Comparison of ENCODE assay signal across 9 cellular contexts in genomic region chr2:58039170-58039611, GRCh38. TPM values are rescaled to one million over a fixed set of nuclear protein-coding genes. Genes with fewer than 3 reads are reported as not detected.
A peak's percentile ranks its signal among the peaks of the same experiment; 100 is the strongest.
DNase-seq lines count a peak whose midpoint lies in the region; ATAC-seq and TF ChIP-seq lines count a peak whose summit lies in the region.
"Had no signal": no experiment of that assay in that cellular context is flagged by ENCODE, and none has a peak within 500 bp of the region (broad histone marks: within the 10 kb centered on the region; RNA-seq: fewer than 3 reads in every experiment).

No MANE protein-coding gene starts in this region.

- H3K27ac ChIP-seq in OCI-LY7 (ENCODE audit: low read depth, low read length, poor library complexity, severe bottlenecking) (no peak overlapping the region), neutrophil (peak overlapping the region; percentile 61)

- no peaks in the 10 kb centered on the region for H4K20me1 ChIP-seq in OCI-LY7 (ENCODE audit: insufficient read depth, low read length)

- no peaks in the 10 kb centered on the region; the same call in 1 of the 2 replicates for H3K9me2 ChIP-seq in OCI-LY7 (ENCODE audit: insufficient read depth, low read length)

- H2AFZ ChIP-seq in OCI-LY7 (ENCODE audit: low read length) = peak overlapping the region; percentile 54

- peak; percentile 48 for DNase-seq in OCI-LY7 (ENCODE audit: low spot score)
- no peak for DNase-seq in NCI-H510A treated with DMSO at 0.1 percent for 48 hours (lab: John Stamatoyannopoulos, UW)
- DNase-seq in DMS153 (lab: John Stamatoyannopoulos, UW) = no peak
- no peak for DNase-seq in activated CD4-positive, alpha-beta T cell treated with anti-CD3 and anti-CD28 coated beads for 4 hours
- DNase-seq in NCI-H2081 treated with DMSO at 0.1 percent for 48 hours (lab: John Stamatoyannopoulos, UW) = no peak
- DNase-seq: NCI-H1092 treated with DMSO at 0.1 percent for 48 hours had no signal

- CTCF ChIA-PET in OCI-LY7 (lab: Charles Lee; ENCODE audit: unreplicated experiment) = no interaction called here

- no peaks in the 10 kb centered on the region for H3K36me3 ChIP-seq in OCI-LY7 (ENCODE audit: insufficient read depth, low read length)
- H3K36me3 ChIP-seq in neutrophil = no peaks in the 10 kb centered on the region

- peak overlapping the region; percentile 80 for H3K4me2 ChIP-seq in OCI-LY7 (ENCODE audit: low read length)

- POLR2A ChIA-PET in OCI-LY7 (lab: Charles Lee) = no interaction called here

- intact Hi-C loops in OCI-LY7 (cut with micrococcal nuclease; ENCODE audit: unreplicated experiment) = no loop called here

- ATAC-seq in GM19351 (IDR thresholded peaks at IDR 0.05; ENCODE audit: unreplicated experiment) (peak; percentile 75), HG02970 (IDR thresholded peaks at IDR 0.05; ENCODE audit: low FRiP score, unreplicated experiment) (peak; percentile 64)

- no peaks in the 10 kb centered on the region for H3K79me2 ChIP-seq in OCI-LY7 (ENCODE audit: insufficient read depth, low read depth, low read length)

- TF ChIP-seq CTCF in OCI-LY7 (conservative IDR thresholded peaks at IDR 0.05; ENCODE audit: low read length) = no peak
- TF ChIP-seq CTCF in neutrophil (IDR thresholded peaks at IDR 0.05) = no peak

- no peaks in the 10 kb centered on the region for H3K27me3 ChIP-seq in neutrophil

- no TSS peak for BruUV-seq in OCI-LY7 (replicated peaks; lab: Mats Ljungman, UMichigan)

- peak overlapping the region; percentile 39 for H3K4me3 ChIP-seq in OCI-LY7 (ENCODE audit: low read depth, low read length, poor library complexity, severe bottlenecking)
- peak overlapping the region in 1 of 2 experiments; percentile 10 for H3K4me3 ChIP-seq in neutrophil (ENCODE audit: low read depth in 1 of 2, low read length in 1 of 2)

- peaks cover 10% of the 10 kb centered on the region for H3K4me1 ChIP-seq in OCI-LY7 (ENCODE audit: insufficient read depth, low read length, poor library complexity, severe bottlenecking)
- peaks cover 6 to 10% of the 10 kb centered on the region in 2 experiments for H3K4me1 ChIP-seq in neutrophil (ENCODE audit: control insufficient read depth in 1 of 2, insufficient read depth in 1 of 2, low read depth in 1 of 2, low read length in 1 of 2)

- H3K9me3 ChIP-seq in OCI-LY7 (ENCODE audit: low read length) = no peaks in the 10 kb centered on the region
- no peaks in the 10 kb centered on the region for H3K9me3 ChIP-seq in neutrophil

RNA-seq across cellular contexts. Expression of gene VRK2, which starts 7.4 kb away (rescaled TPM):
- total RNA-seq in OCI-LY7 (2014; rRNA removed; shearing (Covaris generic)) = 17.2 and 17.7 TPM in 2 replicates
- total RNA-seq in OCI-LY7 (2022) = 22.7 and 24.7 TPM in 2 replicates
